In genomic region chr20:48920527-48921167, GRCh38 we compare ENCODE assay signal across 8 cellular contexts. TPM values are rescaled to one million over a fixed set of nuclear protein-coding genes. Genes with fewer than 3 reads are reported as not detected.
DNase-seq lines count a peak whose midpoint lies in the region; ATAC-seq, FAIRE-seq and TF ChIP-seq lines count a peak whose summit lies in the region.

No MANE protein-coding gene starts in this region.

- TF ChIP-seq CTCF in BJ (IDR thresholded peaks at IDR 0.05; ENCODE audit: insufficient read depth, low read depth, low read length) (no peak), neural crest cell (conservative IDR thresholded peaks at IDR 0.05) (no peak), D721Med (IDR thresholded peaks at IDR 0.05; ENCODE audit: insufficient read depth, missing control alignments) (no peak)

- no peaks in the 10 kb centered on the region for H3K9me3 Mint-ChIP-seq in effector memory CD8-positive, alpha-beta T cell
- no peaks in the 10 kb centered on the region for H3K9me3 Mint-ChIP-seq in neural crest cell

- H3K4me3 Mint-ChIP-seq in effector memory CD8-positive, alpha-beta T cell = peak overlapping the region; percentile 81 to 95
- H3K4me3 Mint-ChIP-seq in neural crest cell = peak overlapping the region; percentile 94

- H3K4me3 ChIP-seq in BJ (ENCODE audit: low read depth, low read length) (peak overlapping the region; percentile 66), NT2/D1 (ENCODE audit: insufficient read length, low read depth) (peak overlapping the region; percentile 91)

- ATAC-seq in effector memory CD8-positive, alpha-beta T cell (replicated peaks) = no peak
- ATAC-seq in HG02642 (IDR thresholded peaks at IDR 0.05; ENCODE audit: poor library complexity, unreplicated experiment) = no peak

- POLR2A ChIA-PET in BJ (lab: Charles Lee) = no interaction called here

- peaks cover 14% of the 10 kb centered on the region for H3K36me3 Mint-ChIP-seq in effector memory CD8-positive, alpha-beta T cell (ENCODE audit: insufficient read depth)
- no peaks in the 10 kb centered on the region for H3K36me3 Mint-ChIP-seq in neural crest cell (ENCODE audit: low read depth)

- H3K9me3 ChIP-seq in NT2/D1 (ENCODE audit: insufficient read depth, low read length) = no peaks in the 10 kb centered on the region

- H3K36me3 ChIP-seq in BJ (ENCODE audit: control insufficient read depth, insufficient read depth, low read length) (no peaks in the 10 kb centered on the region), NT2/D1 (ENCODE audit: insufficient read depth, insufficient read length, low read length) (no peaks in the 10 kb centered on the region)

- peak overlapping the region; percentile 91 to 99 for H3K27ac Mint-ChIP-seq in effector memory CD8-positive, alpha-beta T cell
- no peak overlapping the region for H3K27ac Mint-ChIP-seq in neural crest cell (ENCODE audit: unreplicated experiment)

- CTCF ChIA-PET in BJ (lab: Yijun Ruan, JAX) = interaction anchor here (0.6 to 1.3 kb wide), 2 partner anchors 50 to 263 kb away, joined by 3 to 4 read pairs; no protein-coding TSS in a partner anchor

- H3K4me1 Mint-ChIP-seq in effector memory CD8-positive, alpha-beta T cell (ENCODE audit: low read depth in 2 of 2) = peaks cover 29 to 44% of the 10 kb centered on the region in 2 donors
- H3K4me1 Mint-ChIP-seq in neural crest cell = peaks cover 35% of the 10 kb centered on the region

- DNase-seq in BJ (ENCODE audit: low read depth) = no peak
- DNase-seq in NT2/D1 (ENCODE audit: low read depth, low spot score) = no peak
- no peak for DNase-seq in effector memory CD8-positive, alpha-beta T cell
- DNase-seq in neural crest cell (ENCODE audit: low read depth, low spot score) = no peak
- DNase-seq in D721Med (ENCODE audit: insufficient read length, low spot score) = no peak
- no peak for DNase-seq in NCI-H1417 treated with DMSO at 0.1 percent for 48 hours (lab: John Stamatoyannopoulos, UW)
- no peak for DNase-seq in T1000 (lab: John Stamatoyannopoulos, UW)

- H3K27me3 ChIP-seq in BJ (ENCODE audit: control insufficient read depth, insufficient read depth, low read length) = 0 out of 2 replicates have a peak, but pooled peaks cover 2% of the 10 kb centered on the region
- H3K27me3 ChIP-seq in NT2/D1 (ENCODE audit: insufficient read depth, insufficient read length) = no peaks in the 10 kb centered on the region

- peak overlapping the region; percentile 98 for H3K9ac ChIP-seq in NT2/D1 (ENCODE audit: insufficient read length, low read depth)

- H3K4me1 ChIP-seq in NT2/D1 (ENCODE audit: insufficient read depth, insufficient read length) = peaks cover 13% of the 10 kb centered on the region

- no peak for FAIRE-seq in D721Med (lab: Jason Lieb, UNC)

- no peaks in the 10 kb centered on the region for H3K27me3 Mint-ChIP-seq in effector memory CD8-positive, alpha-beta T cell
- H3K27me3 Mint-ChIP-seq in neural crest cell (ENCODE audit: low read depth) = no peaks in the 10 kb centered on the region

RNA-seq across cellular contexts. Expression of gene ARFGEF2, which starts 0.9 kb away (rescaled TPM):
- 15.5 and 20.0 TPM in 2 replicates for polyA plus RNA-seq in BJ (2011; rRNA removed)
- polyA minus RNA-seq in BJ (2011; rRNA and poly(A)+ RNA removed) = 32.4 and 33.1 TPM in 2 replicates
- 16.9 and 18.0 TPM in 2 replicates for total RNA-seq in neural crest cell
